8 cellular contexts compared by ENCODE assay signal in genomic region chr20:54208492-54209044, GRCh38. TPM values are rescaled to one million over a fixed set of nuclear protein-coding genes. Genes with fewer than 3 reads are reported as not detected.
DNase-seq lines count a peak whose midpoint lies in the region; ATAC-seq and TF ChIP-seq lines count a peak whose summit lies in the region.

No MANE protein-coding gene starts in this region.

- H3K36me3 ChIP-seq in CD8-positive, alpha-beta T cell (ENCODE audit: insufficient read depth, low read length) = no peaks in the 10 kb centered on the region
- no peaks in the 10 kb centered on the region for H3K36me3 ChIP-seq in osteoblast (ENCODE audit: insufficient read depth, low read length)

- intact Hi-C loops in CD8-positive, alpha-beta T cell (cut with DNase I, micrococcal nuclease) = loop anchor here in 1 of 2 experiments (10.0 kb wide), 1 partner anchor 634 kb away; no protein-coding TSS in a partner anchor

- peak overlapping the region; percentile 99 for H2AFZ ChIP-seq in osteoblast (ENCODE audit: low read length)

- H3K27me3 ChIP-seq in CD8-positive, alpha-beta T cell (ENCODE audit: insufficient read depth, low read length) = no peaks in the 10 kb centered on the region
- H3K27me3 ChIP-seq in osteoblast (ENCODE audit: insufficient read depth, low read length) = no peaks in the 10 kb centered on the region

- peak overlapping the region; percentile 100 for H3K27ac ChIP-seq in CD8-positive, alpha-beta T cell (ENCODE audit: low read depth, low read length)
- H3K27ac ChIP-seq in VCaP = peak overlapping the region; percentile 99
- H3K27ac ChIP-seq in osteoblast (ENCODE audit: low read depth, low read length) = peak overlapping the region; percentile 100

- peak overlapping the region; percentile 95 for H3K4me2 ChIP-seq in osteoblast (ENCODE audit: insufficient read depth, low read length)

- peak in 2 of 7 experiments; percentile 2 to 7 for DNase-seq in CD8-positive, alpha-beta T cell
- DNase-seq in GM19238 (ENCODE audit: insufficient read length, low spot score) = peak; percentile 4
- peak; percentile 32 for DNase-seq in fibroblast of pulmonary artery (ENCODE audit: low read depth)
- DNase-seq in osteoblast (ENCODE audit: insufficient read length, low spot score, missing footprints) = peak; percentile 73
- no peak for DNase-seq in OCI-M2 (lab: John Stamatoyannopoulos, UW; ENCODE audit: unreplicated experiment)

- H3K36me3 Mint-ChIP-seq in CD8-positive, alpha-beta T cell = peaks cover 13% of the 10 kb centered on the region

- H3K9me3 ChIP-seq in CD8-positive, alpha-beta T cell (ENCODE audit: low read length) = no peaks in the 10 kb centered on the region
- H3K9me3 ChIP-seq in osteoblast (ENCODE audit: low read depth, low read length) = no peaks in the 10 kb centered on the region

- H3K4me1 ChIP-seq in CD8-positive, alpha-beta T cell (ENCODE audit: insufficient read depth, low read length) = peaks cover 13% of the 10 kb centered on the region
- H3K4me1 ChIP-seq in osteoblast (ENCODE audit: insufficient read depth, low read length) = peaks cover 23% of the 10 kb centered on the region

- peaks cover 40% of the 10 kb centered on the region for H3K4me1 Mint-ChIP-seq in CD8-positive, alpha-beta T cell (ENCODE audit: low read depth)

- peak; percentile 13 for ATAC-seq in CD8-positive, alpha-beta T cell
- ATAC-seq in HG03460 (IDR thresholded peaks at IDR 0.05; ENCODE audit: unreplicated experiment) (peak; percentile 22), GM18520 (IDR thresholded peaks at IDR 0.05; ENCODE audit: unreplicated experiment) (no peak)

- H4K20me1 ChIP-seq in osteoblast (ENCODE audit: insufficient read depth, low read length) = peaks cover 25% of the 10 kb centered on the region

- CTCF ChIA-PET in CD8-positive, alpha-beta T cell (lab: Charles Lee) = interaction anchor here (0.8 to 1.7 kb wide), 4 partner anchors 9 to 1826 kb away, joined by 3 to 4 read pairs (median 4); no protein-coding TSS in a partner anchor

- no peaks in the 10 kb centered on the region for H3K9me3 Mint-ChIP-seq in CD8-positive, alpha-beta T cell

- H3K4me3 Mint-ChIP-seq in CD8-positive, alpha-beta T cell = peak overlapping the region; percentile 98

- H3K27me3 Mint-ChIP-seq in CD8-positive, alpha-beta T cell (ENCODE audit: low read depth) = no peaks in the 10 kb centered on the region

- POLR2A ChIA-PET in CD8-positive, alpha-beta T cell (lab: Charles Lee) = interaction anchor here (0.6 kb wide), 2 partner anchors 1062 to 1791 kb away, joined by 3 read pairs; no protein-coding TSS in a partner anchor

- H3K4me3 ChIP-seq in CD8-positive, alpha-beta T cell (ENCODE audit: low read depth, low read length) = peak overlapping the region; percentile 97
- H3K4me3 ChIP-seq in fibroblast of pulmonary artery (replicated peaks; ENCODE audit: low read depth, low read length) (peak overlapping the region; percentile 89), osteoblast (ENCODE audit: insufficient read depth, low read length) (peak overlapping the region; percentile 91)

- peak overlapping the region; percentile 91 for H3K27ac Mint-ChIP-seq in CD8-positive, alpha-beta T cell

- no peak for TF ChIP-seq CTCF in CD8-positive, alpha-beta T cell (IDR thresholded peaks at IDR 0.05)
- no peak for TF ChIP-seq CTCF in VCaP (conservative IDR thresholded peaks at IDR 0.05)
- TF ChIP-seq CTCF in fibroblast of pulmonary artery (IDR thresholded peaks at IDR 0.05; ENCODE audit: low read length, missing control alignments) = no peak
- TF ChIP-seq CTCF in osteoblast (IDR thresholded peaks at IDR 0.05; ENCODE audit: extremely low read depth, low read depth, low read length) = no peak

- peaks cover 46% of the 10 kb centered on the region for H3K79me2 ChIP-seq in osteoblast (ENCODE audit: insufficient read depth, low read length)

RNA-seq across cellular contexts. Expression of gene PFDN4, which starts 0.7 kb away (rescaled TPM):
- total RNA-seq in CD8-positive, alpha-beta T cell = 10 to 100 TPM; 19.2 to 20.2 TPM
- total RNA-seq in osteoblast = 93.0 and 95.2 TPM in 2 replicates

RNA-seq across cellular contexts. Expression of gene CYP24A1, which starts 34.8 kb away (rescaled TPM):
- total RNA-seq in CD8-positive, alpha-beta T cell = not detected
- not detected in 2 replicates for total RNA-seq in osteoblast
